In the genomic region with DNA sequence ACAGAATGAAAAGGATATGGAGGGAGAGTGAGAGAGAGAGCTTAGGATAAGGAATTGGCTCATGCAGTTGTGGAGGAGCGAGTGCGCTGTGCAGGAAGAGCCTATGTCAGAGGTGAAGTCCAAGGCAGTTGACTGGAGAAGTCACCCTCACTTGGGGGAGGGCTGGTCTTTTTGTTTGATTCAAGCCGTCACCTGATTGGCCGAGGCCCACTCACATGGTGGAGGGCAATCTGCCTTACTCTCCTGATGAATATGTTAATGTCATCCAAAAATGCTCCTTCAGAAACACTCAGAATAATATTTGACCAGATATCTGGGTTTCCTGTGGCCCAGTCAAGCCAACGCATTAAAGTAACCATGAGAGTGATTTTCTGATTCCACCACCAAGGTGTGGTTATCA, we compare ENCODE assay signal across 27 cellular contexts.
"Had no signal": no experiment of that assay in that cellular context is flagged by ENCODE, and none has a peak within 500 bp of the region (broad histone marks: within the 10 kb centered on the region; RNA-seq: fewer than 3 reads in every experiment).

No MANE protein-coding gene starts in this region.

- FAIRE-seq: kidney had no signal

- H3K4me3 ChIP-seq: heart right ventricle, hepatocyte, left ventricle myocardium inferior, lung, ovary, prostate gland, skin epidermis, stomach, testis, thyroid gland, transverse colon, uterus had no signal

- H3K27me3 ChIP-seq: heart right ventricle, hepatocyte, ovary, stomach, testis, thyroid gland, transverse colon, uterus had no signal

- H3K27ac ChIP-seq: heart right ventricle, hepatocyte, left ventricle myocardium inferior, ovary, prostate gland, skin epidermis, stomach, testis, thyroid gland, transverse colon, uterus had no signal

- H3K27me3 Mint-ChIP-seq: naive B cell; stimulated activated naive B cell treated with anti-CD40 and anti-IgM and Interleukin-4, amounts not matched to agents 10 μg/mL and 1 μg/mL and 100 μg/mL, for 72 hours had no signal

- H3K4me1 ChIP-seq: prostate gland, stomach, testis, thyroid gland, uterus had no signal

- H3K36me3 ChIP-seq: ovary, uterus had no signal

- H3K9me3 Mint-ChIP-seq: mesothelial cell of epicardium; natural killer cell; nephron progenitor cell; stimulated activated naive B cell treated with anti-CD40 and anti-IgM and Interleukin-4, amounts not matched to agents 10 μg/mL and 1 μg/mL and 100 μg/mL, for 72 hours had no signal

- H3K4me1 Mint-ChIP-seq: mesothelial cell of epicardium; naive B cell; natural killer cell; stimulated activated naive B cell treated with anti-CD40 and anti-IgM and Interleukin-4, amounts not matched to agents 10 μg/mL and 1 μg/mL and 100 μg/mL, for 72 hours had no signal

- H3K9me3 ChIP-seq: heart right ventricle, left ventricle myocardium inferior, ovary, prostate gland, stomach, testis, thyroid gland, transverse colon, uterus had no signal

- H3K27ac Mint-ChIP-seq: mesothelial cell of epicardium; naive B cell; natural killer cell; nephron progenitor cell; stimulated activated naive B cell treated with anti-CD40 and anti-IgM and Interleukin-4, amounts not matched to agents 10 μg/mL and 1 μg/mL and 100 μg/mL, for 72 hours had no signal

- DNase-seq: heart right ventricle; kidney; left colon; left ventricle myocardium inferior; mesendoderm; naive B cell; natural killer cell; nephron progenitor cell; ovary; retina; right cardiac atrium; stimulated activated CD4-positive, alpha-beta T cell treated with anti-CD3 and anti-CD28 coated beads, Interleukin-12 subunit alpha, Interleukin-12 subunit beta, amount 100 ng/mL, for 4 hours; stimulated activated CD4-positive, alpha-beta T cell treated with anti-CD3 and anti-CD28 coated beads, Interleukin-15, amount 100 ng/mL, for 24 hours; stimulated activated CD4-positive, alpha-beta T cell treated with anti-CD3 and anti-CD28 coated beads, Interleukin-2, amount 100 ng/mL, for 24 hours; stimulated activated CD4-positive, alpha-beta T cell treated with anti-CD3 and anti-CD28 coated beads, Interleukin-4, amount 100 ng/mL, for 1 hour; stimulated activated naive B cell treated with anti-CD40 and anti-IgM and Interleukin-4, amounts not matched to agents 10 μg/mL and 1 μg/mL and 100 μg/mL, for 72 hours; stimulated activated naive CD8-positive, alpha-beta T cell treated with anti-CD3 and anti-CD28 coated beads, Interleukin-15, Interleukin-2, amounts not matched to agents 100 U/mL and 50 U/mL, for 24 hours; stomach; testis; thyroid gland; transverse colon; uterus had no signal

- H3K4me3 Mint-ChIP-seq: mesothelial cell of epicardium; naive B cell; natural killer cell; nephron progenitor cell; stimulated activated naive B cell treated with anti-CD40 and anti-IgM and Interleukin-4, amounts not matched to agents 10 μg/mL and 1 μg/mL and 100 μg/mL, for 72 hours had no signal
